In genomic region chr3:125163739-125164601, GRCh38 we compare ENCODE assay signal across 8 cellular contexts. TPM values are rescaled to one million over a fixed set of nuclear protein-coding genes. Genes with fewer than 3 reads are reported as not detected.
A peak's percentile ranks its signal among the peaks of the same experiment; 100 is the strongest.
DNase-seq lines count a peak whose midpoint lies in the region; ATAC-seq and TF ChIP-seq lines count a peak whose summit lies in the region.

No MANE protein-coding gene starts in this region.

- H3K9me3 ChIP-seq in sigmoid colon: no peaks in the 10 kb centered on the region

- no peak for TF ChIP-seq POLR2A in sigmoid colon (IDR thresholded peaks at IDR 0.05)

- intact Hi-C loops in sigmoid colon (cut with DNase I): loop anchor here (5.0 to 10.0 kb wide), 2 partner anchors 167 to 239 kb away; no protein-coding TSS in a partner anchor

- DNase-seq in BJ (ENCODE audit: low read depth) (no peak), SIG-M5 treated with dmso at 0.1 percent for 504 hours (lab: John Stamatoyannopoulos, UW; ENCODE audit: unreplicated experiment) (peak; percentile 80), kidney epithelial cell (ENCODE audit: low read depth) (no peak), activated gamma-delta T cell (lab: John Stamatoyannopoulos, UW) (no peak), NCI-H2227 treated with DMSO at 0.1 percent for 48 hours (lab: John Stamatoyannopoulos, UW) (no peak), sigmoid colon (no peak)

- no peak for TF ChIP-seq EP300 in sigmoid colon (IDR thresholded peaks at IDR 0.05)

- no peak overlapping the region for H3K4me3 ChIP-seq in BJ (ENCODE audit: low read depth, low read length)
- no peak overlapping the region for H3K4me3 ChIP-seq in kidney epithelial cell (ENCODE audit: low read depth, low read length)
- H3K4me3 ChIP-seq in sigmoid colon: no peak overlapping the region

- POLR2A ChIA-PET in BJ (lab: Charles Lee): no interaction called here

- H3K27ac ChIP-seq in sigmoid colon: no peak overlapping the region

- CTCF ChIA-PET in BJ (lab: Yijun Ruan, JAX): interaction anchor here (1.1 to 2.7 kb wide), 8 partner anchors 22 to 169 kb away, joined by 3 to 13 read pairs (median 4); no protein-coding TSS in a partner anchor

- H3K4me1 ChIP-seq in sigmoid colon: peaks cover 0 to 15% (median 0%) of the 10 kb centered on the region in 4 donors

- 47 to 63% methylated on average over 15 of the region's 15 CpGs for WGBS in sigmoid colon, 2 donors

- ATAC-seq in GM21619 (IDR thresholded peaks at IDR 0.05; ENCODE audit: unreplicated experiment) (peak; percentile 61), GM18519 (IDR thresholded peaks at IDR 0.05; ENCODE audit: low FRiP score, unreplicated experiment) (no peak)

- TF ChIP-seq CTCF in BJ (IDR thresholded peaks at IDR 0.05; ENCODE audit: insufficient read depth, low read depth, low read length) (peak; percentile 24), kidney epithelial cell (IDR thresholded peaks at IDR 0.05; ENCODE audit: insufficient read depth, low read length, poor library complexity, severe bottlenecking) (peak; percentile 7), sigmoid colon (IDR thresholded peaks at IDR 0.05) (no peak)

- H3K36me3 ChIP-seq in BJ (ENCODE audit: control insufficient read depth, insufficient read depth, low read length): no peaks in the 10 kb centered on the region
- no peaks in the 10 kb centered on the region for H3K36me3 ChIP-seq in kidney epithelial cell (ENCODE audit: control insufficient read depth, insufficient read depth, low read length)
- no peaks in the 10 kb centered on the region for H3K36me3 ChIP-seq in sigmoid colon

- H3K27me3 ChIP-seq in BJ (ENCODE audit: control insufficient read depth, insufficient read depth, low read length) (no peaks in the 10 kb centered on the region), kidney epithelial cell (ENCODE audit: control insufficient read depth, insufficient read depth, low read length) (no peaks in the 10 kb centered on the region), sigmoid colon (no peaks in the 10 kb centered on the region)

RNA-seq across cellular contexts. Expression of gene SLC12A8, which starts 48.6 kb away (rescaled TPM):
- polyA plus RNA-seq in BJ (2011; rRNA removed): 6.3 and 8.4 TPM in 2 replicates
- polyA minus RNA-seq in BJ (2011; rRNA and poly(A)+ RNA removed): 5.9 and 6.0 TPM in 2 replicates
- total RNA-seq in kidney epithelial cell: 13.6 and 16.6 TPM in 2 replicates
- total RNA-seq in sigmoid colon: under 1 TPM in 1 of 4 donors, not detected in 3; 0.33 TPM
- 1 to 10 TPM; 1.6 to 6.3 (median 1.8) TPM for polyA plus RNA-seq in sigmoid colon

Comparison
In these comparisons a context has a peak if more than half of its experiments do, and no peak if none do; other contexts are left out.
1. CTCF ChIP-seq: peak in BJ (single experiment) and kidney epithelial cell (single experiment); none in sigmoid colon (0 of 4).